ENCODE assay signal across 8 cellular contexts in genomic region chr14:77800814-77801213, GRCh38. TPM values are rescaled to one million over a fixed set of nuclear protein-coding genes. Genes with fewer than 3 reads are reported as not detected.
DNase-seq lines count a peak whose midpoint lies in the region; ATAC-seq and TF ChIP-seq lines count a peak whose summit lies in the region.

No MANE protein-coding gene starts in this region.

- no peaks in the 10 kb centered on the region for H3K36me3 Mint-ChIP-seq in CD4-positive, alpha-beta T cell (ENCODE audit: low read depth)

- H2BK15ac ChIP-seq in neuronal stem cell (ENCODE audit: low read length): no peak overlapping the region

- no peak overlapping the region for H3K9ac ChIP-seq in neuronal stem cell (ENCODE audit: low read depth, low read length, poor library complexity)

- H3K27me3 ChIP-seq in CD4-positive, alpha-beta T cell (ENCODE audit: control insufficient read depth, insufficient read depth, low read length): no peaks in the 10 kb centered on the region
- H3K27me3 ChIP-seq in effector memory CD4-positive, alpha-beta T cell (replicated peaks; ENCODE audit: control insufficient read depth, insufficient read depth, low read length, poor library complexity, severe bottlenecking): no peaks in the 10 kb centered on the region
- H3K27me3 ChIP-seq in neuronal stem cell (ENCODE audit: control insufficient read depth in 3 of 3, insufficient read depth in 3 of 3, low read depth in 1 of 3, low read length in 3 of 3): no peaks in the 10 kb centered on the region

- TSS peak; percentile 84 for BruUV-seq in OCI-LY7 (replicated peaks; lab: Mats Ljungman, UMichigan)

- POLR2A ChIA-PET in CD4-positive, alpha-beta T cell (lab: Charles Lee): interaction anchor here (1.0 to 1.5 kb wide), 2 partner anchors 13 to 40 kb away, joined by 5 to 22 read pairs; partner anchors contain the start of gene SNW1
- POLR2A ChIA-PET in OCI-LY7 (lab: Charles Lee): interaction anchor here (0.7 to 1.0 kb wide), 4 partner anchors 9 to 484 kb away, joined by 3 to 6 read pairs (median 4); no protein-coding TSS in a partner anchor

- CTCF ChIA-PET in CD4-positive, alpha-beta T cell (lab: Charles Lee): interaction anchor here (0.6 to 1.5 kb wide), 2 partner anchors 15 to 40 kb away, joined by 4 read pairs; partner anchors contain the start of gene SNW1
- CTCF ChIA-PET in OCI-LY7 (lab: Charles Lee; ENCODE audit: unreplicated experiment): no interaction called here

- H3K79me2 ChIP-seq in OCI-LY7 (ENCODE audit: insufficient read depth, low read depth, low read length): peaks cover 8% of the 10 kb centered on the region

- no peaks in the 10 kb centered on the region for H3K27me3 Mint-ChIP-seq in CD4-positive, alpha-beta T cell

- no peak overlapping the region for H3K14ac ChIP-seq in neuronal stem cell (ENCODE audit: low read length)

- H3K27ac Mint-ChIP-seq in CD4-positive, alpha-beta T cell: peak overlapping the region; percentile 74

- no peak overlapping the region for H3K23ac ChIP-seq in neuronal stem cell (ENCODE audit: low read depth, low read length, poor library complexity)

- no peak overlapping the region for H2BK5ac ChIP-seq in neuronal stem cell (ENCODE audit: low read length)

- H3K27ac ChIP-seq in CD4-positive, alpha-beta T cell (ENCODE audit: low read depth, low read length): no peak overlapping the region
- H3K27ac ChIP-seq in OCI-LY7 (ENCODE audit: low read depth, low read length, poor library complexity, severe bottlenecking): no peak overlapping the region
- H3K27ac ChIP-seq in effector memory CD4-positive, alpha-beta T cell (ENCODE audit: insufficient read depth, low read length, poor library complexity, severe bottlenecking): no peak overlapping the region
- H3K27ac ChIP-seq in neuronal stem cell (replicated peaks; ENCODE audit: low read length): no peak overlapping the region

- no peak overlapping the region for H2BK120ac ChIP-seq in neuronal stem cell (ENCODE audit: low read depth, low read length)

- no peak overlapping the region for H3K18ac ChIP-seq in neuronal stem cell (ENCODE audit: low read length)

- H4K8ac ChIP-seq in neuronal stem cell (ENCODE audit: low read depth, low read length): no peak overlapping the region

- peaks cover 6% of the 10 kb centered on the region for H3K79me1 ChIP-seq in neuronal stem cell (ENCODE audit: low read depth, low read length)

- H3K36me3 ChIP-seq in OCI-LY7 (ENCODE audit: insufficient read depth, low read length) (no peaks in the 10 kb centered on the region), neuronal stem cell (replicated peaks in 1 of 2; ENCODE audit: control insufficient read depth in 2 of 2, insufficient read depth in 2 of 2, low read length in 2 of 2) (no peaks in the 10 kb centered on the region)
- H3K36me3 ChIP-seq in effector memory CD4-positive, alpha-beta T cell (ENCODE audit: control insufficient read depth, insufficient read depth, low read length): no peaks in the 10 kb centered on the region

- H3K4me3 Mint-ChIP-seq in CD4-positive, alpha-beta T cell: peak overlapping the region; percentile 85

- H4K20me1 ChIP-seq in OCI-LY7 (ENCODE audit: insufficient read depth, low read length): no peaks in the 10 kb centered on the region

- H3K9me2 ChIP-seq in OCI-LY7 (ENCODE audit: insufficient read depth, low read length): no peaks in the 10 kb centered on the region

- no peaks in the 10 kb centered on the region for H3K9me3 Mint-ChIP-seq in CD4-positive, alpha-beta T cell

- peak overlapping the region; percentile 78 for H3K4me2 ChIP-seq in OCI-LY7 (ENCODE audit: low read length)
- no peak overlapping the region for H3K4me2 ChIP-seq in neuronal stem cell (ENCODE audit: insufficient read depth, low read length, poor library complexity, severe bottlenecking)

- H3K4ac ChIP-seq in neuronal stem cell (ENCODE audit: low read length): no peak overlapping the region

- no CpG with 5 or more reads among the region's 1 CpG for WGBS in neuronal stem cell (ENCODE audit: extremely low coverage in 2 of 2, insufficient read length in 2 of 2, insufficient replicate concordance in 1 of 2), 2 donors

- DNase-seq in CD4-positive, alpha-beta T cell: no peak
- no peak for DNase-seq in OCI-LY7 (ENCODE audit: low spot score)
- no peak for DNase-seq in effector memory CD4-positive, alpha-beta T cell
- DNase-seq in neuronal stem cell (ENCODE audit: low spot score): no peak
- no peak for DNase-seq in stimulated activated CD4-positive, alpha-beta T cell treated with anti-CD3 and anti-CD28 coated beads, Interleukin-4, amount 100 ng/mL, for 24 hours
- DNase-seq in HuH-7 (ENCODE audit: low spot score): no peak
- DNase-seq in globus pallidus (ENCODE audit: low spot score): no peak
- DNase-seq in AG08396 (ENCODE audit: low spot score): no peak

- H3K4me3 ChIP-seq in OCI-LY7 (ENCODE audit: low read depth, low read length, poor library complexity, severe bottlenecking) (peak overlapping the region; percentile 76), neuronal stem cell (ENCODE audit: low read length in 2 of 2) (peak overlapping the region in 1 of 2 donors; percentile 65)
- H3K4me3 ChIP-seq in effector memory CD4-positive, alpha-beta T cell (ENCODE audit: insufficient read depth, low read depth, low read length, poor library complexity, severe bottlenecking): peak overlapping the region; percentile 86

- H2AK5ac ChIP-seq in neuronal stem cell (ENCODE audit: low read depth, low read length): no peak overlapping the region

- no peaks in the 10 kb centered on the region for H3K9me3 ChIP-seq in CD4-positive, alpha-beta T cell (ENCODE audit: control insufficient read depth, low read length)
- H3K9me3 ChIP-seq in OCI-LY7 (ENCODE audit: low read length) (no peaks in the 10 kb centered on the region), neuronal stem cell (replicated peaks in 1 of 2; ENCODE audit: control insufficient read depth in 2 of 2, insufficient read depth in 1 of 2, low read depth in 1 of 2, low read length in 2 of 2) (no peaks in the 10 kb centered on the region)
- H3K9me3 ChIP-seq in effector memory CD4-positive, alpha-beta T cell (ENCODE audit: control insufficient read depth, low read length): no peaks in the 10 kb centered on the region

- no peak overlapping the region for H2BK12ac ChIP-seq in neuronal stem cell (ENCODE audit: low read length)

- peaks cover 11% of the 10 kb centered on the region for H3K4me1 Mint-ChIP-seq in CD4-positive, alpha-beta T cell (ENCODE audit: low read depth)

- H2AFZ ChIP-seq in OCI-LY7 (ENCODE audit: low read length) (peak overlapping the region; percentile 96), neuronal stem cell (ENCODE audit: low read length) (peak overlapping the region; percentile 96)

- no peak for TF ChIP-seq CTCF in CD4-positive, alpha-beta T cell (IDR thresholded peaks at IDR 0.05)
- TF ChIP-seq CTCF in OCI-LY7 (conservative IDR thresholded peaks at IDR 0.05; ENCODE audit: low read length): no peak

- no peak for ATAC-seq in CD4-positive, alpha-beta T cell (ENCODE audit: poor library complexity)

- intact Hi-C loops in CD4-positive, alpha-beta T cell (cut with DNase I, micrococcal nuclease): loop anchor here (1.0 to 10.0 kb wide), 4 partner anchors 40 to 1646 kb away; partner anchors contain the start of genes SNW1 (in 2 of the 2), ALKBH1 (in 1 of the 2), GPATCH2L (in 1 of the 2) and SLIRP (in 1 of the 2)
- intact Hi-C loops in OCI-LY7 (cut with micrococcal nuclease; ENCODE audit: unreplicated experiment): loop anchor here (2.0 to 5.0 kb wide), 3 partner anchors 40 to 344 kb away; partner anchors contain the start of genes AHSA1, ALKBH1, SLIRP and SNW1

- no peak overlapping the region for H4K91ac ChIP-seq in neuronal stem cell (ENCODE audit: low read depth, low read length, poor library complexity)

- H3K4me1 ChIP-seq in OCI-LY7 (ENCODE audit: insufficient read depth, low read length, poor library complexity, severe bottlenecking) (peaks cover 26% of the 10 kb centered on the region), neuronal stem cell (ENCODE audit: control insufficient read depth in 2 of 2, insufficient read depth in 1 of 2, low read depth in 1 of 2, low read length in 2 of 2) (no peaks in the 10 kb centered on the region)
- H3K4me1 ChIP-seq in effector memory CD4-positive, alpha-beta T cell (ENCODE audit: control insufficient read depth, insufficient read depth, low read length, poor library complexity, severe bottlenecking): peaks cover 4% of the 10 kb centered on the region

RNA-seq across cellular contexts. Expression of gene ADCK1, which starts 0.9 kb away (rescaled TPM):
- total RNA-seq in CD4-positive, alpha-beta T cell: 1 to 10 TPM; 7.1 to 8.7 TPM
- total RNA-seq in OCI-LY7 (2014; rRNA removed; shearing (Covaris generic)): 5.9 and 7.5 TPM in 2 replicates
- 9.6 and 10.3 TPM in 2 replicates for total RNA-seq in OCI-LY7 (2022)
- polyA plus RNA-seq in neuronal stem cell (2013, experiment 1 of 2): 6.4 TPM
- polyA plus RNA-seq in neuronal stem cell (2013, experiment 2 of 2): 6.5 TPM

RNA-seq across cellular contexts. Expression of gene SNW1, which starts 39.9 kb away (rescaled TPM):
- total RNA-seq in CD4-positive, alpha-beta T cell: 100 to 1,000 TPM; 131 to 136 TPM
- total RNA-seq in OCI-LY7 (2014; rRNA removed; shearing (Covaris generic)): 64.7 and 81.0 TPM in 2 replicates
- total RNA-seq in OCI-LY7 (2022): 107 and 113 TPM in 2 replicates
- 97.7 TPM for polyA plus RNA-seq in neuronal stem cell (2013, experiment 1 of 2)
- polyA plus RNA-seq in neuronal stem cell (2013, experiment 2 of 2): 106 TPM
